8 cellular contexts compared by ENCODE assay signal in the genomic region with DNA sequence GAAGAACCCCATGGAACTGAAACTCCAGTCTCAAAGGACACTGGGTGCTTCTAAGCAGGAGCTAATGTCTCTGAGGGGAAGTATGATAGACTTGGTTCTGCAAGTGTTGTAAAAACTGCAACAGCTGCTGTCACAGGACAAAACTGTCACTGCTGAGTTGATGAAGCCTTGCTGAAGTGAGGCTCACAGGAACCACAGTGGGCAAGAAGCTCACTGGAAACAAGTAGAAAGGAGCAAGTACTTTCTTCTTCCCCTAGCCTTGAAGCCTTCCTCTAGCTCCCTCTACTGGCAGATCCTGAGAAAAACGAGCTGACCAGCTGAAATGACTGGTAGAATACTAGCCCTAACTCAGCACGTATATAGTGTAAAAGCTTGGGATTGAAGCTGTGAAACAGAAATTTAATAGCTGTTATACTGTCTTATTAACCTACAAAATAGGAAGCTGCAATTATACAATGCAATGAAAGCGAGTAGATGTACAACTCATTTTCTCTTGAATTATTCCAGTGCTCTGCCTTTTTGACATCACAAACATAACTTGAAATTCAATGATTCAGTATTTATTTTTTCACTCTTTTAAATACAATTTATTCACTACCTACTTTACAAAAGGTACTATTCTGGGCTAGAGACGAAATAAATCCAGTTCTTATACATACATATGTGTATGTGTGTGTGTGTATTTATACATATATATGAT.
DNase-seq lines count a peak whose midpoint lies in the region; ATAC-seq and TF ChIP-seq lines count a peak whose summit lies in the region.

No MANE protein-coding gene starts in this region.

- no peak overlapping the region for H3K27ac Mint-ChIP-seq in activated T-cell treated with anti-CD3 and anti-CD28 coated beads, Interleukin-2, amount 50 U/mL, for 72 hours

- no peaks in the 10 kb centered on the region for H3K4me1 Mint-ChIP-seq in activated T-cell treated with anti-CD3 and anti-CD28 coated beads, Interleukin-2, amount 50 U/mL, for 72 hours (ENCODE audit: low read depth)

- peak; percentile 91 for ATAC-seq in GM21576 (IDR thresholded peaks at IDR 0.05; ENCODE audit: unreplicated experiment)
- peak; percentile 61 to 76 for ATAC-seq in activated T-cell treated with anti-CD3 and anti-CD28 coated beads, Interleukin-2, amount 50 U/mL, for 72 hours (replicated peaks in 1 of 2)

- peak; percentile 91 for TF ChIP-seq CTCF in foreskin fibroblast (IDR thresholded peaks at IDR 0.05; ENCODE audit: low read depth, low read length)

- H3K4me3 Mint-ChIP-seq in activated T-cell treated with anti-CD3 and anti-CD28 coated beads, Interleukin-2, amount 50 U/mL, for 72 hours = no peak overlapping the region

- peak; percentile 17 for DNase-seq in GM04503 (ENCODE audit: low read depth)
- peak; percentile 77 for DNase-seq in HT1080 (ENCODE audit: low read depth)
- peak; percentile 91 for DNase-seq in OCI-M1 (lab: John Stamatoyannopoulos, UW)
- peak; percentile 42 to 65 for DNase-seq in activated T-cell treated with anti-CD3 and anti-CD28 coated beads, Interleukin-2, amount 50 U/mL, for 72 hours
- DNase-seq in foreskin fibroblast = peak; percentile 11 to 83
- peak; percentile 56 for DNase-seq in occipital lobe (lab: John Stamatoyannopoulos, UW)
- DNase-seq in NCI-H2227 treated with DMSO at 0.1 percent for 48 hours (lab: John Stamatoyannopoulos, UW) = no peak

- no peaks in the 10 kb centered on the region for H3K27me3 Mint-ChIP-seq in activated T-cell treated with anti-CD3 and anti-CD28 coated beads, Interleukin-2, amount 50 U/mL, for 72 hours (ENCODE audit: low read depth)

- H3K9me3 Mint-ChIP-seq in activated T-cell treated with anti-CD3 and anti-CD28 coated beads, Interleukin-2, amount 50 U/mL, for 72 hours = no peaks in the 10 kb centered on the region

- no peaks in the 10 kb centered on the region for H3K36me3 Mint-ChIP-seq in activated T-cell treated with anti-CD3 and anti-CD28 coated beads, Interleukin-2, amount 50 U/mL, for 72 hours (ENCODE audit: insufficient read depth in 2 of 2)

- H3K4me3 ChIP-seq in foreskin fibroblast (ENCODE audit: low read depth in 1 of 2, low read length in 2 of 2) = no peak overlapping the region
